Comparison of ENCODE assay signal across 10 cellular contexts in genomic region chr10:102648269-102648888, GRCh38. TPM values are rescaled to one million over a fixed set of nuclear protein-coding genes. Genes with fewer than 3 reads are reported as not detected.
A peak's percentile ranks its signal among the peaks of the same experiment; 100 is the strongest.
DNase-seq lines count a peak whose midpoint lies in the region; TF ChIP-seq lines count a peak whose summit lies in the region.
"Had no signal": no experiment of that assay in that cellular context is flagged by ENCODE, and none has a peak within 500 bp of the region (broad histone marks: within the 10 kb centered on the region; RNA-seq: fewer than 3 reads in every experiment).

No MANE protein-coding gene starts in this region.

- no peak for DNase-seq in activated naive CD4-positive, alpha-beta T cell treated with anti-CD3 and anti-CD28 coated beads for 36 hours
- DNase-seq in activated naive CD4-positive, alpha-beta T cell treated with anti-CD3 and anti-CD28 coated beads, Interleukin-2, amount 50 U/mL, for 16 hours = no peak
- DNase-seq in mammary epithelial cell = no peak
- no peak for DNase-seq in tibial nerve (ENCODE audit: low spot score in 2 of 2)
- DNase-seq in T1000 (lab: John Stamatoyannopoulos, UW) = no peak
- no peak for DNase-seq in DMS114 treated with DMSO at 0.1 percent for 48 hours (lab: John Stamatoyannopoulos, UW; ENCODE audit: unreplicated experiment)
- DNase-seq in cerebellum (ENCODE audit: low spot score) = no peak
- DNase-seq: GOT3, NCI-H1092 treated with DMSO at 0.1 percent for 48 hours had no signal

- H3K36me3 ChIP-seq in mammary epithelial cell (ENCODE audit: insufficient read depth, low read length) (peaks cover 8% of the 10 kb centered on the region), mucosa of rectum (ENCODE audit: control insufficient read depth in 2 of 2, insufficient read depth in 2 of 2, low read length in 2 of 2) (peaks cover 8 to 11% of the 10 kb centered on the region in 2 donors), tibial nerve (peaks cover 0 to 32% (median 0%) of the 10 kb centered on the region in 3 donors)

- TF ChIP-seq EP300 in tibial nerve (IDR thresholded peaks at IDR 0.05) = no peak

- H3K4me1 ChIP-seq in mammary epithelial cell (ENCODE audit: insufficient read depth, low read length) (peaks cover 39% of the 10 kb centered on the region), mucosa of rectum (ENCODE audit: control insufficient read depth in 2 of 2, insufficient read depth in 2 of 2, low read length in 2 of 2) (peaks cover 60 to 62% of the 10 kb centered on the region in 2 donors), tibial nerve (peaks cover 0 to 69% (median 67%) of the 10 kb centered on the region in 4 donors)

- H3K9me3 ChIP-seq in mammary epithelial cell (replicated peaks; ENCODE audit: insufficient read depth, low read length) (no peaks in the 10 kb centered on the region), mucosa of rectum (ENCODE audit: control insufficient read depth in 2 of 2, low read length in 2 of 2) (no peaks in the 10 kb centered on the region), tibial nerve (no peaks in the 10 kb centered on the region)

- H3K9ac ChIP-seq in mammary epithelial cell (ENCODE audit: insufficient read depth, low read length) (no peak overlapping the region), mucosa of rectum (ENCODE audit: low read depth in 1 of 2, low read length in 2 of 2) (peak overlapping the region; percentile 3 to 9)

- WGBS in mammary epithelial cell (ENCODE audit: low coverage, missing lambda C conversion rate) = 34% methylated on average over 11 of the region's 12 CpGs
- 18 to 34% methylated on average over 6 to 7 of the region's 12 CpGs for WGBS in tibial nerve, 2 donors

- no peak overlapping the region for H2AFZ ChIP-seq in mammary epithelial cell (ENCODE audit: low read depth, low read length)

- CTCF ChIA-PET in activated naive CD4-positive, alpha-beta T cell treated with anti-CD3 and anti-CD28 coated beads for 36 hours (lab: Charles Lee) = no interaction called here
- CTCF ChIA-PET in mammary epithelial cell (lab: Charles Lee; ENCODE audit: low non-redundant PET) = no interaction called here

- H4K20me1 ChIP-seq in mammary epithelial cell (ENCODE audit: insufficient read depth, low read length) = no peaks in the 10 kb centered on the region

- peak overlapping the region in 1 of 3 experiments; percentile 3 for H3K4me3 ChIP-seq in mammary epithelial cell (replicated peaks in 1 of 3; ENCODE audit: insufficient read depth in 1 of 3, low read depth in 2 of 3, low read length in 3 of 3)
- H3K4me3 ChIP-seq in mucosa of rectum (ENCODE audit: low read length in 2 of 2) = peak overlapping the region; percentile 89 to 98
- H3K4me3 ChIP-seq in tibial nerve = peak overlapping the region in 3 of 4 donors; percentile 88 to 99 (median 98)

- no peak overlapping the region for H3K27ac ChIP-seq in mammary epithelial cell (ENCODE audit: insufficient read depth, low read depth, low read length)
- H3K27ac ChIP-seq in mucosa of rectum (ENCODE audit: low read depth in 2 of 2, low read length in 2 of 2) = peak overlapping the region in 1 of 2 donors; percentile 58
- peak overlapping the region; percentile 99 to 100 (median 99) for H3K27ac ChIP-seq in tibial nerve

- peak overlapping the region; percentile 51 for H3K27ac Mint-ChIP-seq in activated naive CD4-positive, alpha-beta T cell treated with anti-CD3 and anti-CD28 coated beads for 36 hours

- in situ Hi-C loops in mammary epithelial cell (cut with MboI; ENCODE audit: low sequenced_read_pairs in 2 of 2) = no loop called here

- H3K27me3 ChIP-seq in mammary epithelial cell (ENCODE audit: insufficient read depth, low read length) (no peaks in the 10 kb centered on the region), mucosa of rectum (ENCODE audit: control insufficient read depth in 2 of 2, insufficient read depth in 2 of 2, low read length in 2 of 2) (no peaks in the 10 kb centered on the region), tibial nerve (no peaks in the 10 kb centered on the region)

- intact Hi-C loops in activated naive CD4-positive, alpha-beta T cell treated with anti-CD3 and anti-CD28 coated beads for 36 hours (cut with micrococcal nuclease) = loop anchor here (5.0 to 10.0 kb wide), 5 partner anchors 196 to 1294 kb away; partner anchors contain the start of genes BTRC, C10orf95, NT5C2 and TAF5
- intact Hi-C loops in mammary epithelial cell (cut with micrococcal nuclease) = no loop called here

- H3K36me3 Mint-ChIP-seq in activated naive CD4-positive, alpha-beta T cell treated with anti-CD3 and anti-CD28 coated beads for 36 hours (ENCODE audit: low read depth) = peaks cover 8% of the 10 kb centered on the region

- no peaks in the 10 kb centered on the region for H3K27me3 Mint-ChIP-seq in activated naive CD4-positive, alpha-beta T cell treated with anti-CD3 and anti-CD28 coated beads for 36 hours (ENCODE audit: low read depth)

- peak overlapping the region; percentile 97 for H3K4me2 ChIP-seq in mammary epithelial cell (ENCODE audit: insufficient read depth, low read depth, low read length)

- no TSS peak for BruUV-seq in mammary epithelial cell (replicated peaks; lab: Mats Ljungman, UMichigan)

- peaks cover 69% of the 10 kb centered on the region for H3K4me1 Mint-ChIP-seq in activated naive CD4-positive, alpha-beta T cell treated with anti-CD3 and anti-CD28 coated beads for 36 hours (ENCODE audit: low read depth)

- dilution Hi-C loops in mammary epithelial cell (cut with HindIII; ENCODE audit: low sequenced_read_pairs) = no loop called here

- peaks cover 89% of the 10 kb centered on the region for H3K79me2 ChIP-seq in mammary epithelial cell (ENCODE audit: insufficient read depth, low read length)

- H3K4me3 Mint-ChIP-seq in activated naive CD4-positive, alpha-beta T cell treated with anti-CD3 and anti-CD28 coated beads for 36 hours = peak overlapping the region; percentile 22

- no peak for TF ChIP-seq POLR2A in tibial nerve (IDR thresholded peaks at IDR 0.05)

- H3K9me3 Mint-ChIP-seq in activated naive CD4-positive, alpha-beta T cell treated with anti-CD3 and anti-CD28 coated beads for 36 hours = no peaks in the 10 kb centered on the region

- TF ChIP-seq CTCF in mammary epithelial cell (conservative IDR thresholded peaks at IDR 0.05 in 1 of 2, IDR thresholded peaks at IDR 0.05 in 1 of 2; ENCODE audit: extremely low read depth in 1 of 2, insufficient read depth in 1 of 2, low read depth in 1 of 2, low read length in 2 of 2) (no peak), tibial nerve (IDR thresholded peaks at IDR 0.05) (no peak)

RNA-seq across cellular contexts. Expression of gene TRIM8, which starts 4.1 kb away (rescaled TPM):
- 10 to 100 TPM; 18.8 to 20.0 TPM for total RNA-seq in activated naive CD4-positive, alpha-beta T cell treated with anti-CD3 and anti-CD28 coated beads for 36 hours
- total RNA-seq in mammary epithelial cell (10 to 100 TPM; 36.8 to 87.0 TPM), tibial nerve (100 to 1,000 TPM; 156 to 206 (median 157) TPM), cerebellum (50.3 TPM)
- 61.1 TPM for polyA plus RNA-seq in mammary epithelial cell
- 82.4 TPM for polyA minus RNA-seq in mammary epithelial cell
